Comparison of ENCODE assay signal across 11 cellular contexts in genomic region chr1:190413142-190413541, GRCh38.
"Had no signal": no experiment of that assay in that cellular context is flagged by ENCODE, and none has a peak within 500 bp of the region (broad histone marks: within the 10 kb centered on the region; RNA-seq: fewer than 3 reads in every experiment).

No MANE protein-coding gene starts in this region.

- H3K9me3 ChIP-seq: HAP-1 had no signal

- H3K36me3 ChIP-seq: HAP-1 had no signal

- H3K4me3 ChIP-seq: GM23248, GM23338, HAP-1 had no signal

- H3K4me3 Mint-ChIP-seq: GM23338, H9, HFFc6 had no signal

- H3K27ac ChIP-seq: GM23248 had no signal

- H3K27ac Mint-ChIP-seq: GM23338, H9, HFFc6 had no signal

- H2AFZ ChIP-seq: GM23248, GM23338 had no signal

- H3K4me1 ChIP-seq: HAP-1 had no signal

- FAIRE-seq: H1, H54 had no signal

- DNase-seq: GM23248, GOT3, H7, H9, HCEC 1CT, HFFc6 had no signal

- ATAC-seq: GM23338, HCT116 had no signal

- H3K9ac ChIP-seq: GM23248 had no signal

- H3K4me2 ChIP-seq: GM23338 had no signal

- H3K9me3 Mint-ChIP-seq: GM23338, H9 had no signal

- H3K4me1 Mint-ChIP-seq: GM23338, H9 had no signal
